6 cellular contexts compared by ENCODE assay signal in genomic region chr11:64855596-64856304, GRCh38. TPM values are rescaled to one million over a fixed set of nuclear protein-coding genes. Genes with fewer than 3 reads are reported as not detected.
A peak's percentile ranks its signal among the peaks of the same experiment; 100 is the strongest.
DNase-seq lines count a peak whose midpoint lies in the region; TF ChIP-seq lines count a peak whose summit lies in the region.

No MANE protein-coding gene starts in this region.

- DNase-seq in HL-60 (ENCODE audit: low read depth in 1 of 2, low spot score in 1 of 2) (no peak), adrenal gland (peak in 1 of 7 donors; percentile 69), trophoblast cell (no peak), NCI-H1105 (lab: John Stamatoyannopoulos, UW) (no peak), NCI-H748 (lab: John Stamatoyannopoulos, UW; ENCODE audit: unreplicated experiment) (no peak), hypothalamus (lab: John Stamatoyannopoulos, UW) (no peak)

- H3K9me3 ChIP-seq in adrenal gland (replicated peaks in 1 of 3) (no peaks in the 10 kb centered on the region), trophoblast cell (ENCODE audit: insufficient read depth, low read depth, low read length) (peaks cover 2% of the 10 kb centered on the region)

- peaks cover 2% of the 10 kb centered on the region for H3K79me2 ChIP-seq in trophoblast cell (ENCODE audit: control insufficient read depth, insufficient read depth, low read length, poor library complexity)

- H3K18ac ChIP-seq in trophoblast cell (ENCODE audit: low read length) = peak overlapping the region; percentile 17

- H2BK5ac ChIP-seq in trophoblast cell (ENCODE audit: low read depth, low read length, poor library complexity) = no peak overlapping the region

- TF ChIP-seq CTCF in HL-60 (IDR thresholded peaks at IDR 0.05; ENCODE audit: insufficient read depth, low read length) (no peak), adrenal gland (IDR thresholded peaks at IDR 0.05) (no peak)

- H3K27ac ChIP-seq in HL-60 (replicated peaks) (peak overlapping the region; percentile 94), adrenal gland (peak overlapping the region; percentile 50 to 89 (median 78)), trophoblast cell (ENCODE audit: low read depth, low read length) (peak overlapping the region; percentile 13)

- no peak overlapping the region for H2BK120ac ChIP-seq in trophoblast cell (ENCODE audit: insufficient read depth, low read length, poor library complexity)

- H3K4me2 ChIP-seq in trophoblast cell (ENCODE audit: low read length) = no peak overlapping the region

- peaks cover 0 to 22% of the 10 kb centered on the region in 2 donors for H3K36me3 ChIP-seq in adrenal gland (replicated peaks in 1 of 2)
- peaks cover 47 to 52% of the 10 kb centered on the region in 2 experiments for H3K36me3 ChIP-seq in trophoblast cell (ENCODE audit: control insufficient read depth in 1 of 2, insufficient read depth in 2 of 2, low read length in 2 of 2)

- no peak overlapping the region for H2AFZ ChIP-seq in trophoblast cell (ENCODE audit: insufficient read depth, low read length, poor library complexity)

- H3K79me1 ChIP-seq in trophoblast cell (ENCODE audit: low read length) = peaks cover 12% of the 10 kb centered on the region

- no peak overlapping the region for H3K23ac ChIP-seq in trophoblast cell (ENCODE audit: low read length)

- H4K91ac ChIP-seq in trophoblast cell (ENCODE audit: low read depth, low read length) = peak overlapping the region; percentile 23

- H3K4ac ChIP-seq in trophoblast cell (ENCODE audit: low read depth, low read length) = no peak overlapping the region

- WGBS in adrenal gland, 4 donors = 70 to 76% (median 73%) methylated on average over 17 to 20 of the region's 22 CpGs
- 100% methylated on average over 4 of the region's 22 CpGs for WGBS in trophoblast cell (ENCODE audit: extremely low coverage, insufficient coverage, insufficient read length)

- no peak overlapping the region for H4K8ac ChIP-seq in trophoblast cell (ENCODE audit: low read depth, low read length)

- H3K4me1 ChIP-seq in adrenal gland (replicated peaks in 1 of 2) = peaks cover 50 to 61% of the 10 kb centered on the region in 2 donors
- peaks cover 24 to 25% of the 10 kb centered on the region in 2 experiments for H3K4me1 ChIP-seq in trophoblast cell (ENCODE audit: control insufficient read depth in 1 of 2, insufficient read depth in 2 of 2, low read length in 2 of 2)

- no peak overlapping the region for H4K12ac ChIP-seq in trophoblast cell (ENCODE audit: low read depth, low read length)

- intact Hi-C loops in adrenal gland (cut with DNase I) = no loop called here

- no peak overlapping the region for H3K9ac ChIP-seq in trophoblast cell (ENCODE audit: low read length)

- H3K4me3 ChIP-seq in HL-60 (replicated peaks; ENCODE audit: insufficient read depth, low read length) = no peak overlapping the region
- H3K4me3 ChIP-seq in adrenal gland = no peak overlapping the region
- no peak overlapping the region for H3K4me3 ChIP-seq in trophoblast cell (ENCODE audit: low read depth, low read length)

- peak overlapping the region; percentile 1 for H3K14ac ChIP-seq in trophoblast cell (ENCODE audit: low read length)

- no peak overlapping the region for H2AK5ac ChIP-seq in trophoblast cell (ENCODE audit: low read length)

- H3K27me3 ChIP-seq in HL-60 (ENCODE audit: insufficient read depth, poor library complexity, severe bottlenecking) (no peaks in the 10 kb centered on the region), adrenal gland (no peaks in the 10 kb centered on the region), trophoblast cell (ENCODE audit: insufficient read depth, low read length) (no peaks in the 10 kb centered on the region)

- TF ChIP-seq POLR2A in adrenal gland (IDR thresholded peaks at IDR 0.05) = no peak

- peak overlapping the region; percentile 5 for H2BK12ac ChIP-seq in trophoblast cell (ENCODE audit: low read length)

RNA-seq across cellular contexts. Expression of gene CDC42BPG, which starts 11.3 kb away (rescaled TPM):
- 10 to 100 TPM in 2 of 8 donors, 1 to 10 TPM in 6; 4.9 to 12.9 (median 9.1) TPM for total RNA-seq in adrenal gland
- polyA plus RNA-seq in adrenal gland = 1 to 10 TPM; 3.3 to 7.4 (median 4.9) TPM
- 19.4 and 20.9 TPM in 2 replicates for polyA plus RNA-seq in trophoblast cell (2013)

RNA-seq across cellular contexts. Expression of gene EHD1, which starts 22.7 kb away (rescaled TPM):
- 100 to 1,000 TPM in 1 of 8 donors, 10 to 100 TPM in 7; 38.5 to 107 (median 57.1) TPM for total RNA-seq in adrenal gland
- polyA plus RNA-seq in adrenal gland = 10 to 100 TPM; 14.3 to 50.4 (median 20.0) TPM
- polyA plus RNA-seq in trophoblast cell (2013) = 138 and 148 TPM in 2 replicates

RNA-seq across cellular contexts. Expression of gene MEN1, which starts 45.4 kb away (rescaled TPM):
- total RNA-seq in adrenal gland = 10 to 100 TPM; 19.7 to 50.6 (median 30.3) TPM
- polyA plus RNA-seq in adrenal gland = 10 to 100 TPM; 21.4 to 32.8 (median 29.1) TPM
- 53.4 and 53.7 TPM in 2 replicates for polyA plus RNA-seq in trophoblast cell (2013)

RNA-seq across cellular contexts. Expression of gene MAP4K2, which starts 52.7 kb away (rescaled TPM):
- total RNA-seq in adrenal gland = 10 to 100 TPM; 12.9 to 34.8 (median 19.0) TPM
- polyA plus RNA-seq in adrenal gland = 10 to 100 TPM in 2 of 3 donors, 1 to 10 TPM in 1; 6.4 to 57.7 (median 27.7) TPM
- polyA plus RNA-seq in trophoblast cell (2013) = 17.9 and 19.2 TPM in 2 replicates

Comparison
In these comparisons a context has a peak if more than half of its experiments do, and no peak if none do; other contexts are left out.
1. H3K27ac ChIP-seq: peak in every context shown above with its lines; median percentile 94 in HL-60; 78 in adrenal gland; 13 in trophoblast cell.